ENCODE assay signal across 30 cellular contexts in genomic region chr14:30333934-30334333, GRCh38.
DNase-seq lines count a peak whose midpoint lies in the region; ATAC-seq and TF ChIP-seq lines count a peak whose summit lies in the region.
"Had no signal": no experiment of that assay in that cellular context is flagged by ENCODE, and none has a peak within 500 bp of the region (broad histone marks: within the 10 kb centered on the region; RNA-seq: fewer than 3 reads in every experiment).

No MANE protein-coding gene starts in this region.

- H3K4me3 ChIP-seq in hepatocyte (no peak overlapping the region), left ventricle myocardium inferior (no peak overlapping the region)
- H3K4me3 ChIP-seq: dorsolateral prefrontal cortex, esophagus squamous epithelium, GM23248, psoas muscle, sigmoid colon had no signal

- H3K4me3 Mint-ChIP-seq in activated CD4-positive, alpha-beta T cell treated with anti-CD3 and anti-CD28 coated beads, Interleukin-2, amount 10 ng/mL, durations not matched to agents 24 days and 14 days = peak overlapping the region; percentile 9
- H3K4me3 Mint-ChIP-seq in activated T-helper 17 cell treated with anti-CD3 and anti-CD28 coated beads, Interleukin-2, amount 50 U/mL, for 72 hours = no peak overlapping the region
- H3K4me3 Mint-ChIP-seq: activated CD8-positive, alpha-beta T cell treated with anti-CD3 and anti-CD28 coated beads for 36 hours; nephron; type B pancreatic cell had no signal

- ATAC-seq in HG02885 (IDR thresholded peaks at IDR 0.05; ENCODE audit: poor library complexity, unreplicated experiment) (peak; percentile 35), HG03520 (IDR thresholded peaks at IDR 0.05; ENCODE audit: unreplicated experiment) (no peak)
- peak; percentile 81 for ATAC-seq in activated T-helper 17 cell treated with anti-CD3 and anti-CD28 coated beads, Interleukin-2, amount 50 U/mL, for 72 hours (replicated peaks)
- ATAC-seq: activated CD4-positive, CD25-positive, alpha-beta regulatory T cell treated with anti-CD3 and anti-CD28 coated beads, Interleukin-2, amount 50 U/mL, for 24 hours; activated CD8-positive, alpha-beta T cell treated with anti-CD3 and anti-CD28 coated beads for 36 hours; left cardiac atrium; Panc1; psoas muscle had no signal

- peaks cover 2% of the 10 kb centered on the region for H3K36me3 Mint-ChIP-seq in activated CD4-positive, alpha-beta T cell treated with anti-CD3 and anti-CD28 coated beads, Interleukin-2, amount 10 ng/mL, durations not matched to agents 24 days and 14 days (ENCODE audit: low read depth)
- no peaks in the 10 kb centered on the region for H3K36me3 Mint-ChIP-seq in activated T-helper 17 cell treated with anti-CD3 and anti-CD28 coated beads, Interleukin-2, amount 50 U/mL, for 72 hours (ENCODE audit: low read depth)
- H3K36me3 Mint-ChIP-seq: type B pancreatic cell had no signal

- WGBS in hepatocyte (ENCODE audit: low lambda C conversion rate, missing lambda C conversion rate) = 41% methylated on average over 2 of the region's 2 CpGs

- H3K4me1 Mint-ChIP-seq in activated CD4-positive, alpha-beta T cell treated with anti-CD3 and anti-CD28 coated beads, Interleukin-2, amount 10 ng/mL, durations not matched to agents 24 days and 14 days = peaks cover 16% of the 10 kb centered on the region
- peaks cover 4% of the 10 kb centered on the region for H3K4me1 Mint-ChIP-seq in activated T-helper 17 cell treated with anti-CD3 and anti-CD28 coated beads, Interleukin-2, amount 50 U/mL, for 72 hours
- H3K4me1 Mint-ChIP-seq: nephron had no signal

- H3K4me1 ChIP-seq in hepatocyte (ENCODE audit: insufficient read depth) = no peaks in the 10 kb centered on the region
- H3K4me1 ChIP-seq in left ventricle myocardium inferior = no peaks in the 10 kb centered on the region
- H3K4me1 ChIP-seq: esophagus squamous epithelium, psoas muscle, sigmoid colon had no signal

- no peaks in the 10 kb centered on the region for H3K27me3 Mint-ChIP-seq in activated CD4-positive, alpha-beta T cell treated with anti-CD3 and anti-CD28 coated beads, Interleukin-2, amount 10 ng/mL, durations not matched to agents 24 days and 14 days
- H3K27me3 Mint-ChIP-seq in activated T-helper 17 cell treated with anti-CD3 and anti-CD28 coated beads, Interleukin-2, amount 50 U/mL, for 72 hours = peaks cover 10% of the 10 kb centered on the region
- H3K27me3 Mint-ChIP-seq: type B pancreatic cell had no signal

- H3K36me3 ChIP-seq in hepatocyte (replicated peaks; ENCODE audit: insufficient read depth, low read depth) (no peaks in the 10 kb centered on the region), left ventricle myocardium inferior (no peaks in the 10 kb centered on the region)
- H3K36me3 ChIP-seq: brain microvascular endothelial cell, esophagus squamous epithelium, sigmoid colon had no signal

- H3K27ac ChIP-seq in hepatocyte (peak overlapping the region; percentile 28), left ventricle myocardium inferior (replicated peaks) (no peak overlapping the region)
- H3K27ac ChIP-seq: brain microvascular endothelial cell, C4-2B, dorsolateral prefrontal cortex, esophagus squamous epithelium, GM23248, psoas muscle, sigmoid colon had no signal

- no peaks in the 10 kb centered on the region for H3K9me3 ChIP-seq in hepatocyte (ENCODE audit: low read depth)
- H3K9me3 ChIP-seq in left ventricle myocardium inferior (replicated peaks) = no peaks in the 10 kb centered on the region
- H3K9me3 ChIP-seq: esophagus squamous epithelium, psoas muscle, sigmoid colon had no signal

- no peaks in the 10 kb centered on the region for H3K27me3 ChIP-seq in hepatocyte
- H3K27me3 ChIP-seq in left ventricle myocardium inferior (ENCODE audit: low read depth) = no peaks in the 10 kb centered on the region
- H3K27me3 ChIP-seq: brain microvascular endothelial cell, dorsolateral prefrontal cortex, esophagus squamous epithelium, sigmoid colon had no signal

- TF ChIP-seq CTCF in hepatocyte (IDR thresholded peaks at IDR 0.05; ENCODE audit: poor library complexity) (no peak), left ventricle myocardium inferior (IDR thresholded peaks at IDR 0.05; ENCODE audit: borderline replicate concordance) (no peak)

- H3K9me3 Mint-ChIP-seq in activated CD4-positive, alpha-beta T cell treated with anti-CD3 and anti-CD28 coated beads, Interleukin-2, amount 10 ng/mL, durations not matched to agents 24 days and 14 days = peaks cover 8% of the 10 kb centered on the region
- peaks cover 5% of the 10 kb centered on the region for H3K9me3 Mint-ChIP-seq in activated T-helper 17 cell treated with anti-CD3 and anti-CD28 coated beads, Interleukin-2, amount 50 U/mL, for 72 hours
- H3K9me3 Mint-ChIP-seq: nephron had no signal

- intact Hi-C loops in activated CD4-positive, alpha-beta T cell treated with anti-CD3 and anti-CD28 coated beads, Interleukin-2, amount 10 ng/mL, durations not matched to agents 24 days and 14 days (cut with micrococcal nuclease) = loop anchor here (1.0 kb wide), 1 partner anchor 21 kb away; no protein-coding TSS in a partner anchor
- intact Hi-C loops in left ventricle myocardium inferior (cut with micrococcal nuclease) = no loop called here

- H3K27ac Mint-ChIP-seq in activated CD4-positive, alpha-beta T cell treated with anti-CD3 and anti-CD28 coated beads, Interleukin-2, amount 10 ng/mL, durations not matched to agents 24 days and 14 days = peak overlapping the region; percentile 74
- H3K27ac Mint-ChIP-seq in activated T-helper 17 cell treated with anti-CD3 and anti-CD28 coated beads, Interleukin-2, amount 50 U/mL, for 72 hours = no peak overlapping the region
- H3K27ac Mint-ChIP-seq: activated CD8-positive, alpha-beta T cell treated with anti-CD3 and anti-CD28 coated beads for 36 hours; nephron; type B pancreatic cell had no signal

- H3K4me2 ChIP-seq in hepatocyte = no peak overlapping the region

- no peak for DNase-seq in activated CD4-positive, alpha-beta T cell treated with anti-CD3 and anti-CD28 coated beads, Interleukin-2, amount 10 ng/mL, durations not matched to agents 24 days and 14 days
- DNase-seq in activated CD4-positive, alpha-beta T cell treated with anti-CD3 and anti-CD28 coated beads for 1 hour = no peak
- DNase-seq in hepatocyte (ENCODE audit: low spot score) = no peak
- DNase-seq in left ventricle myocardium inferior = no peak
- no peak for DNase-seq in SKM-1 treated with dmso at 0.1 percent for 144 hours (lab: John Stamatoyannopoulos, UW; ENCODE audit: unreplicated experiment)
- DNase-seq: 8988T; activated CD8-positive, alpha-beta T cell treated with anti-CD3 and anti-CD28 coated beads for 36 hours; activated naive CD4-positive, alpha-beta T cell; amygdala; brain microvascular endothelial cell; Calu3; dorsolateral prefrontal cortex; esophagus squamous epithelium; GM23248; hypothalamus; left cardiac atrium; NCI-H2029; NCI-H524 treated with DMSO at 0.1 percent for 48 hours; psoas muscle; Right ventricle myocardium superior; sigmoid colon; stimulated activated CD4-positive, alpha-beta T cell treated with anti-CD3 and anti-CD28 coated beads, Interleukin-4, amount 100 ng/mL, for 1 hour had no signal

- no peaks in the 10 kb centered on the region for H3K79me2 ChIP-seq in hepatocyte

- no peaks in the 10 kb centered on the region for H3K9me2 ChIP-seq in hepatocyte (replicated peaks; ENCODE audit: insufficient read depth)

- H2AFZ ChIP-seq in hepatocyte = no peak overlapping the region
- H2AFZ ChIP-seq: GM23248 had no signal

- no peaks in the 10 kb centered on the region for H4K20me1 ChIP-seq in hepatocyte (ENCODE audit: insufficient read depth, poor library complexity, severe bottlenecking)
